Comparison of ENCODE assay signal across 9 cellular contexts in genomic region chr4:73589261-73589847, GRCh38. TPM values are rescaled to one million over a fixed set of nuclear protein-coding genes. Genes with fewer than 3 reads are reported as not detected.
DNase-seq lines count a peak whose midpoint lies in the region; ATAC-seq and TF ChIP-seq lines count a peak whose summit lies in the region.
"Had no signal": no experiment of that assay in that cellular context is flagged by ENCODE, and none has a peak within 500 bp of the region (broad histone marks: within the 10 kb centered on the region; RNA-seq: fewer than 3 reads in every experiment).

No MANE protein-coding gene starts in this region.

- no peak for TF ChIP-seq CTCF in gastroesophageal sphincter (IDR thresholded peaks at IDR 0.05)

- TF ChIP-seq POLR2A in gastroesophageal sphincter (IDR thresholded peaks at IDR 0.05), result no peak

- H3K4me3 Mint-ChIP-seq in activated T-helper 17 cell treated with anti-CD3 and anti-CD28 coated beads, Interleukin-2, amount 50 U/mL, for 72 hours, result no peak overlapping the region
- H3K4me3 Mint-ChIP-seq in immature natural killer cell, result no peak overlapping the region

- H3K27me3 ChIP-seq in gastroesophageal sphincter, result no peaks in the 10 kb centered on the region
- H3K27me3 ChIP-seq: upper lobe of left lung had no signal

- no peaks in the 10 kb centered on the region for H3K27me3 Mint-ChIP-seq in activated T-helper 17 cell treated with anti-CD3 and anti-CD28 coated beads, Interleukin-2, amount 50 U/mL, for 72 hours
- H3K27me3 Mint-ChIP-seq in immature natural killer cell (ENCODE audit: low read depth in 3 of 3), result peaks cover 0 to 1% (median 0%) of the 10 kb centered on the region in 3 donors

- 69 to 87% methylated on average over 3 to 4 of the region's 4 CpGs for WGBS in gastroesophageal sphincter (ENCODE audit: low coverage in 1 of 2), 2 donors

- no peak overlapping the region for H3K27ac Mint-ChIP-seq in activated T-helper 17 cell treated with anti-CD3 and anti-CD28 coated beads, Interleukin-2, amount 50 U/mL, for 72 hours
- no peak overlapping the region for H3K27ac Mint-ChIP-seq in immature natural killer cell

- H3K36me3 Mint-ChIP-seq in activated T-helper 17 cell treated with anti-CD3 and anti-CD28 coated beads, Interleukin-2, amount 50 U/mL, for 72 hours (ENCODE audit: low read depth), result no peaks in the 10 kb centered on the region
- H3K36me3 Mint-ChIP-seq in immature natural killer cell, result no peaks in the 10 kb centered on the region

- no peaks in the 10 kb centered on the region for H3K36me3 ChIP-seq in gastroesophageal sphincter
- H3K36me3 ChIP-seq: upper lobe of left lung had no signal

- H3K9me3 Mint-ChIP-seq in activated T-helper 17 cell treated with anti-CD3 and anti-CD28 coated beads, Interleukin-2, amount 50 U/mL, for 72 hours, result no peaks in the 10 kb centered on the region
- H3K9me3 Mint-ChIP-seq in immature natural killer cell, result peaks cover 0 to 3% (median 0%) of the 10 kb centered on the region in 6 donors

- no peaks in the 10 kb centered on the region for H3K9me3 ChIP-seq in gastroesophageal sphincter
- H3K9me3 ChIP-seq: upper lobe of left lung had no signal

- DNase-seq in HCEC 1CT, result peak; percentile 73
- peak; percentile 46 for DNase-seq in M059J (ENCODE audit: low read depth)
- DNase-seq in A172 (ENCODE audit: low spot score), result no peak
- no peak for DNase-seq in immature natural killer cell
- DNase-seq in caudate nucleus (lab: John Stamatoyannopoulos, UW), result no peak
- DNase-seq: upper lobe of left lung had no signal

- no peak overlapping the region for H3K4me3 ChIP-seq in gastroesophageal sphincter
- H3K4me3 ChIP-seq: upper lobe of left lung had no signal

- no peak overlapping the region for H3K27ac ChIP-seq in gastroesophageal sphincter
- no peak overlapping the region for H3K27ac ChIP-seq in caudate nucleus (ENCODE audit: low read depth, low read length)
- H3K27ac ChIP-seq: upper lobe of left lung had no signal

- TF ChIP-seq EP300 in gastroesophageal sphincter (IDR thresholded peaks at IDR 0.05), result no peak

- peaks cover 0 to 14% (median 0%) of the 10 kb centered on the region in 3 donors for H3K4me1 ChIP-seq in gastroesophageal sphincter

- ATAC-seq in GM18502 (IDR thresholded peaks at IDR 0.05; ENCODE audit: poor library complexity, unreplicated experiment) (peak; percentile 27), gastroesophageal sphincter (peak; percentile 50)
- no peak for ATAC-seq in activated T-helper 17 cell treated with anti-CD3 and anti-CD28 coated beads, Interleukin-2, amount 50 U/mL, for 72 hours (replicated peaks)

- no peaks in the 10 kb centered on the region for H3K4me1 Mint-ChIP-seq in activated T-helper 17 cell treated with anti-CD3 and anti-CD28 coated beads, Interleukin-2, amount 50 U/mL, for 72 hours
- H3K4me1 Mint-ChIP-seq in immature natural killer cell, result no peaks in the 10 kb centered on the region

RNA-seq across cellular contexts. Expression of gene RASSF6, which starts 30.9 kb away (rescaled TPM):
- total RNA-seq in M059J (2014; rRNA removed; shearing (Covaris generic)), result 0.02 TPM in 1 of 2 replicates, not detected in the other
- 1 to 10 TPM in 1 of 4 donors, under 1 TPM in 3; 0.15 to 3.8 (median 0.50) TPM for total RNA-seq in gastroesophageal sphincter
- total RNA-seq in activated T-helper 17 cell treated with anti-CD3 and anti-CD28 coated beads, Interleukin-2, amount 50 U/mL, for 72 hours, result under 1 TPM in 1 of 2 donors, not detected in 1; 0.09 TPM
- total RNA-seq in A172 (2014; rRNA removed; shearing (Covaris generic)), result 0.02 and 0.31 TPM in 2 replicates
- polyA plus RNA-seq in immature natural killer cell, result not detected

Comparison
In these comparisons a context has a peak if more than half of its experiments do, and no peak if none do; other contexts are left out.
1. DNase-seq: peak in HCEC 1CT (single experiment) and M059J (single experiment); none in A172 (single experiment), immature natural killer cell (0 of 3) and caudate nucleus (0 of 61).